In genomic region chr4:180664766-180665368, GRCh38 we compare ENCODE assay signal across 8 cellular contexts.
DNase-seq lines count a peak whose midpoint lies in the region; ATAC-seq, FAIRE-seq and TF ChIP-seq lines count a peak whose summit lies in the region.

No MANE protein-coding gene starts in this region.

- WGBS in A549 (ENCODE audit: missing lambda C conversion rate): 0% methylated on average over 5 of the region's 5 CpGs

- peak; percentile 57 for TF ChIP-seq CTCF in A549 (IDR thresholded peaks at IDR 0.05)
- peak; percentile 55; the same call in 1 of the 2 replicates for TF ChIP-seq CTCF in GM12875 (IDR thresholded peaks at IDR 0.05; ENCODE audit: borderline replicate concordance, insufficient read depth, low read depth, low read length)
- peak; percentile 77 for TF ChIP-seq CTCF in astrocyte of the spinal cord (IDR thresholded peaks at IDR 0.05; ENCODE audit: low read depth, low read length)

- CTCF ChIA-PET in A549 (lab: Yijun Ruan, JAX): interaction anchor here (0.6 to 2.9 kb wide), 14 partner anchors 9 to 944 kb away, joined by 3 to 10 read pairs (median 4); no protein-coding TSS in a partner anchor

- ATAC-seq in A549 (peak; percentile 77 to 84; a peak in 5 of 6 replicates), HG02642 (IDR thresholded peaks at IDR 0.05; ENCODE audit: poor library complexity, unreplicated experiment) (peak; percentile 88)

- DNase-seq in A549 (ENCODE audit: low read depth in 1 of 2, low spot score in 1 of 2): peak; percentile 35 to 81
- peak; percentile 87 for DNase-seq in NAMALWA (ENCODE audit: low spot score)
- DNase-seq in SJSA1 (ENCODE audit: low read depth in 1 of 2, low spot score in 2 of 2): peak; percentile 60 to 80
- peak; percentile 88 for DNase-seq in astrocyte of the spinal cord (ENCODE audit: low read depth, low spot score)
- peak; percentile 86 for DNase-seq in iPS DF 4.7 (ENCODE audit: extremely low read depth, low spot score)
- DNase-seq in stimulated activated CD4-positive, alpha-beta T cell treated with anti-CD3 and anti-CD28 coated beads, Interleukin-12 subunit alpha, Interleukin-12 subunit beta, amount 100 ng/mL, for 4 hours: peak; percentile 19

- in situ Hi-C loops in astrocyte of the spinal cord (cut with HindIII; ENCODE audit: low sequenced_read_pairs): no loop called here

- H3K27me3 ChIP-seq in SJSA1 (replicated peaks): no peaks in the 10 kb centered on the region

- peak overlapping the region; percentile 44; the same call in 2 of the 3 replicates for H3K4me2 ChIP-seq in A549

- H3K9me3 ChIP-seq in A549 (no peaks in the 10 kb centered on the region), SJSA1 (replicated peaks) (no peaks in the 10 kb centered on the region)

- H3K27ac ChIP-seq in A549 (no peak overlapping the region), SJSA1 (no peak overlapping the region)

- H3K36me3 ChIP-seq in SJSA1: no peaks in the 10 kb centered on the region

- FAIRE-seq in A549 (lab: Jason Lieb, UNC): no peak

- H3K4me1 ChIP-seq in A549 (no peaks in the 10 kb centered on the region), SJSA1 (replicated peaks) (peaks cover 26% of the 10 kb centered on the region)

- no peak for TF ChIP-seq EP300 in A549 (IDR thresholded peaks at IDR 0.05)

- no peak overlapping the region for H3K4me3 ChIP-seq in A549
- H3K4me3 ChIP-seq in GM12875 (ENCODE audit: low read depth, low read length): no peak overlapping the region
- no peak overlapping the region for H3K4me3 ChIP-seq in SJSA1
- no peak overlapping the region for H3K4me3 ChIP-seq in astrocyte of the spinal cord (ENCODE audit: low read depth, low read length)

- TF ChIP-seq POLR2A in A549 (IDR thresholded peaks at IDR 0.05; ENCODE audit: low read length): no peak

- POLR2A ChIA-PET in A549 (lab: Yijun Ruan, JAX): no interaction called here

- peak; percentile 48 to 57 for TF ChIP-seq RAD21 in A549 (conservative IDR thresholded peaks at IDR 0.05 in 1 of 2, IDR thresholded peaks at IDR 0.05 in 1 of 2)

TF ChIP-seq in A549, 52 proteins besides CTCF, POLR2A, EP300 and RAD21:
- TF ChIP-seq SMC3 (IDR thresholded peaks at IDR 0.05) (peak; percentile 29; the same call in 1 of the 3 replicates), MAFK (IDR thresholded peaks at IDR 0.05; ENCODE audit: partially characterized antibody) (no peak)

Comparison
In these comparisons a context has a peak if more than half of its experiments do, and no peak if none do; other contexts are left out.
1. DNase-seq: peak in every context shown above with its lines; median percentile 88 in astrocyte of the spinal cord; 87 in NAMALWA; 86 in iPS DF 4.7; 70 in SJSA1; 58 in A549; 19 in stimulated activated CD4-positive, alpha-beta T cell treated with anti-CD3 and anti-CD28 coated beads, Interleukin-12 subunit alpha, Interleukin-12 subunit beta, amount 100 ng/mL, for 4 hours.